In genomic region chr12:75909714-75910451, GRCh38 we compare ENCODE assay signal across 11 cellular contexts.
A peak's percentile ranks its signal among the peaks of the same experiment; 100 is the strongest.
DNase-seq lines count a peak whose midpoint lies in the region; ATAC-seq and TF ChIP-seq lines count a peak whose summit lies in the region.
"Had no signal": no experiment of that assay in that cellular context is flagged by ENCODE, and none has a peak within 500 bp of the region (broad histone marks: within the 10 kb centered on the region; RNA-seq: fewer than 3 reads in every experiment).

No MANE protein-coding gene starts in this region.

- H3K36me3 Mint-ChIP-seq in endodermal cell (ENCODE audit: low read depth), result no peaks in the 10 kb centered on the region

- 83 to 90% methylated on average over 7 of the region's 7 CpGs for WGBS in endodermal cell (ENCODE audit: insufficient coverage in 1 of 2, insufficient read length in 1 of 2), 2 experiments

- H3K27me3 ChIP-seq in endodermal cell (ENCODE audit: control insufficient read depth, insufficient read depth, low read length, poor library complexity, severe bottlenecking), result no peaks in the 10 kb centered on the region

- no peaks in the 10 kb centered on the region for H3K27me3 Mint-ChIP-seq in endodermal cell (ENCODE audit: insufficient read depth)

- H3K4me3 ChIP-seq in endodermal cell (ENCODE audit: low read length), result no peak overlapping the region

- no peaks in the 10 kb centered on the region for H3K4me1 ChIP-seq in endodermal cell (ENCODE audit: control insufficient read depth, insufficient read depth, low read length)

- H3K4me1 Mint-ChIP-seq in endodermal cell, result peaks cover 6% of the 10 kb centered on the region

- no peaks in the 10 kb centered on the region for H3K9me3 ChIP-seq in endodermal cell (ENCODE audit: control insufficient read depth, low read length)

- in situ Hi-C loops in GM13977 (cut with MboI; ENCODE audit: low pct_unique_long_range_greater_than_20kb, low sequenced_read_pairs, unreplicated experiment), result no loop called here

- peak overlapping the region; percentile 78 for H3K27ac ChIP-seq in endodermal cell (ENCODE audit: low read depth, low read length)

- peak; percentile 18 for DNase-seq in COLO668 (lab: John Stamatoyannopoulos, UW; ENCODE audit: unreplicated experiment)
- peak; percentile 92 for DNase-seq in NCI-H146 treated with DMSO at 0.1 percent for 48 hours (lab: John Stamatoyannopoulos, UW; ENCODE audit: unreplicated experiment)
- no peak for DNase-seq in endodermal cell
- DNase-seq in omental fat pad (ENCODE audit: low spot score), result no peak
- no peak for DNase-seq in cortex of kidney (lab: John Stamatoyannopoulos, UW)
- DNase-seq in activated CD4-positive, alpha-beta T cell treated with anti-CD3 and anti-CD28 coated beads, Interleukin-2, amount 50 U/mL, for 4 hours, result no peak
- no peak for DNase-seq in GM13977 (ENCODE audit: low spot score)
- DNase-seq: activated T-cell treated with anti-CD3 and anti-CD28 coated beads, Interleukin-2, amount 50 U/mL, for 4 hours; stimulated activated CD4-positive, alpha-beta T cell treated with anti-CD3 and anti-CD28 coated beads, Interleukin-2, amount 100 ng/mL, for 48 hours; stimulated activated naive CD4-positive, alpha-beta T cell treated with Interleukin-2 at 50 U/mL for 16 hours had no signal

- no peak overlapping the region for H3K9ac ChIP-seq in endodermal cell (ENCODE audit: extremely low read depth, low read length, poor library complexity, severe bottlenecking)

- H3K4me3 Mint-ChIP-seq in endodermal cell, result no peak overlapping the region
- H3K4me3 Mint-ChIP-seq: activated T-cell treated with anti-CD3 and anti-CD28 coated beads, Interleukin-2, amount 50 U/mL, for 4 hours had no signal

- no peaks in the 10 kb centered on the region for H3K36me3 ChIP-seq in endodermal cell (ENCODE audit: control insufficient read depth, insufficient read depth, low read length)

- no peaks in the 10 kb centered on the region for H3K9me3 Mint-ChIP-seq in endodermal cell
- H3K9me3 Mint-ChIP-seq: activated T-cell treated with anti-CD3 and anti-CD28 coated beads, Interleukin-2, amount 50 U/mL, for 4 hours had no signal

- TF ChIP-seq CTCF in endodermal cell (conservative IDR thresholded peaks at IDR 0.05) (no peak), omental fat pad (IDR thresholded peaks at IDR 0.05) (no peak), GM13977 (IDR thresholded peaks at IDR 0.05; ENCODE audit: extremely low read depth, insufficient read depth, missing control alignments) (no peak)

- no peak overlapping the region for H3K27ac Mint-ChIP-seq in endodermal cell

- ATAC-seq in omental fat pad (ENCODE audit: low FRiP score) (peak; percentile 58), GM18870 (IDR thresholded peaks at IDR 0.05; ENCODE audit: unreplicated experiment) (no peak)
- ATAC-seq: activated T-cell treated with anti-CD3 and anti-CD28 coated beads, Interleukin-2, amount 50 U/mL, for 4 hours had no signal

Comparison
In these comparisons a context has a peak if more than half of its experiments do, and no peak if none do; other contexts are left out.
1. DNase-seq: peak in COLO668 (single experiment) and NCI-H146 treated with DMSO at 0.1 percent for 48 hours (single experiment); none in endodermal cell (single experiment), omental fat pad (single experiment), cortex of kidney (single experiment), activated CD4-positive, alpha-beta T cell treated with anti-CD3 and anti-CD28 coated beads, Interleukin-2, amount 50 U/mL, for 4 hours (0 of 2) and GM13977 (single experiment).